In the genomic region with DNA sequence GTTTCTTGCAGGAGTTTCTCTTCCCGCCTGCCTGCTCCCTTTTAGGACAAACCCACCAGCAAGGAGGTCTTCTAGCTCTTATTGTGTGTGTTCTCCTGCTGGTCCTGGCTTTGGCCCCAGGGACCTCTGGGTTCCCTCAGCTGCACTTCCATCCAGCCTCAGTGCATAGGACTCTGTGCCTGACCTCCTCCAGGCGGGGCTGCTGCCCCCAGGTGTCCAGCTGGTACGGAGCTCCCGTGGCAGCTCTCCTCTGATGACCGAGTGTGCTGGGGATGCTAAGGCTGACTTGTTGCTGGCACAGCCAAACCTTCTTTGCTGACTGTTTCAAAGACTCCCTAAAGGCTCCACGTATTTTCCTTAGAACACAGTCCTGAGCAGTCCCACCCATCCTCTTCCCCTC, we compare ENCODE assay signal across 20 cellular contexts.
"Had no signal": no experiment of that assay in that cellular context is flagged by ENCODE, and none has a peak within 500 bp of the region (broad histone marks: within the 10 kb centered on the region; RNA-seq: fewer than 3 reads in every experiment).

No MANE protein-coding gene starts in this region.

- H3K4me3 ChIP-seq: left lung, mucosa of descending colon, prostate gland, right atrium auricular region, sigmoid colon, thoracic aorta, tibial nerve, upper lobe of left lung had no signal

- H3K9me3 Mint-ChIP-seq: effector memory CD8-positive, alpha-beta T cell; mesothelial cell of epicardium; naive B cell; natural killer cell treated with Interleukin-12 subunit alpha and Interleukin-12 subunit beta and Interleukin-15 and Interleukin-18, amount 100 ng/mL, for 72 hours; neural crest cell; stimulated activated effector memory CD8-positive, alpha-beta T cell treated with anti-CD3 and anti-CD28 coated beads, Interleukin-12 subunit alpha, Interleukin-12 subunit beta, amount 100 ng/mL, for 72 hours had no signal

- H3K4me1 ChIP-seq: left lung, prostate gland, right atrium auricular region, sigmoid colon, tibial nerve, upper lobe of left lung had no signal

- H3K27ac ChIP-seq: left lung, prostate gland, right atrium auricular region, sigmoid colon, thoracic aorta, tibial nerve, upper lobe of left lung had no signal

- H3K9me3 ChIP-seq: left lung, mucosa of descending colon, prostate gland, right atrium auricular region, sigmoid colon, thoracic aorta, tibial nerve, upper lobe of left lung had no signal

- DNase-seq: cortex of kidney; effector memory CD8-positive, alpha-beta T cell; kidney; left lung; mesenchymal stem cell; mucosa of descending colon; naive B cell; sigmoid colon; stimulated activated CD4-positive, alpha-beta T cell treated with anti-CD3 and anti-CD28 coated beads, Interleukin-2, amount 100 ng/mL, for 24 hours; stimulated activated CD4-positive, alpha-beta T cell treated with anti-CD3 and anti-CD28 coated beads, Interleukin-4, amount 100 ng/mL, for 24 hours; stimulated activated naive CD4-positive, alpha-beta T cell treated with Interleukin-2 at 50 U/mL for 16 hours had no signal

- H3K36me3 Mint-ChIP-seq: mesothelial cell of epicardium; naive B cell; natural killer cell treated with Interleukin-12 subunit alpha and Interleukin-12 subunit beta and Interleukin-15 and Interleukin-18, amount 100 ng/mL, for 72 hours; stimulated activated effector memory CD8-positive, alpha-beta T cell treated with anti-CD3 and anti-CD28 coated beads, Interleukin-12 subunit alpha, Interleukin-12 subunit beta, amount 100 ng/mL, for 72 hours had no signal

- ATAC-seq: effector memory CD8-positive, alpha-beta T cell; left lung; mucosa of descending colon; natural killer cell treated with Interleukin-12 subunit alpha and Interleukin-12 subunit beta and Interleukin-15 and Interleukin-18, amount 100 ng/mL, for 72 hours; stimulated activated effector memory CD8-positive, alpha-beta T cell treated with anti-CD3 and anti-CD28 coated beads, Interleukin-12 subunit alpha, Interleukin-12 subunit beta, amount 100 ng/mL, for 72 hours had no signal

- H3K4me1 Mint-ChIP-seq: neural crest cell had no signal

- H3K36me3 ChIP-seq: left lung, prostate gland, right atrium auricular region, sigmoid colon, thoracic aorta, tibial nerve, upper lobe of left lung had no signal

- H3K27me3 ChIP-seq: left lung, right atrium auricular region, sigmoid colon, tibial nerve, upper lobe of left lung had no signal

- H3K27ac Mint-ChIP-seq: effector memory CD8-positive, alpha-beta T cell; mesothelial cell of epicardium; naive B cell; natural killer cell treated with Interleukin-12 subunit alpha and Interleukin-12 subunit beta and Interleukin-15 and Interleukin-18, amount 100 ng/mL, for 72 hours; stimulated activated effector memory CD8-positive, alpha-beta T cell treated with anti-CD3 and anti-CD28 coated beads, Interleukin-12 subunit alpha, Interleukin-12 subunit beta, amount 100 ng/mL, for 72 hours had no signal

- H3K4me3 Mint-ChIP-seq: effector memory CD8-positive, alpha-beta T cell; mesothelial cell of epicardium; naive B cell; natural killer cell treated with Interleukin-12 subunit alpha and Interleukin-12 subunit beta and Interleukin-15 and Interleukin-18, amount 100 ng/mL, for 72 hours; neural crest cell; stimulated activated effector memory CD8-positive, alpha-beta T cell treated with anti-CD3 and anti-CD28 coated beads, Interleukin-12 subunit alpha, Interleukin-12 subunit beta, amount 100 ng/mL, for 72 hours had no signal
